In the genomic region with DNA sequence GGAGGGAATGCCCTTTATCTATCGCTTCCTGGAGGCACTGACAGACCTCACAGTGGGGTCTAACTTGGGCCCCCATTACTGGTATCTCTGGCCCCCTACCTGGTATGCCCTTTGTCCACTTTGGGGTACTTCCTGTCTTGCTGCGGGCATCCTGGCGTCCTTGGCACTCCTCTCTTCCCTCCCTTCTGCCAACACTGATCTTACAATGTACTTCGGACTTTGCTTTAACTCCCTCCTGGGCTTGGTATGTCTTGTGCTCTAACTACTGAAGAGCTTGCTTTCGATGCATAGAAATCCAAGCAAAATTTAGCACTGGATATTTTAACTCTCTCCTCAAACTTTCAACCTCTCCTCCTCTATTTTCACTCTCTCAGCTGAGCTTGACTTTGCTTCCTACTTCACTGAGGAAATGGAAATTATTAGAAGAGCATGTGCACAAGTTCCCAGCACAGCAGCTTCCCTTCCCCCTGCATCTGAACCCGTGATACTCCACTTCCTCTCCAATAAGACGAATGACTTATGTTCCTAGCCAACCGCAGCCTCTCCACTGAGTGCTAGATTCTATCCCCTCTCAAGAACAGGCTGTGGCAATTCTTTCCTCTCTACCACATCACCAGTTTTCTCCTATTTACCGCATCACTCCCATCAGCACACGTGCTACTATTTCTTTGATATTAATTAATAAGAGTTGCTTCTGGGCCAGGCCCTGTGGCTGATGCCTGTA, we compare ENCODE assay signal across 9 cellular contexts. TPM values are rescaled to one million over a fixed set of nuclear protein-coding genes. Genes with fewer than 3 reads are reported as not detected.
DNase-seq lines count a peak whose midpoint lies in the region; ATAC-seq, FAIRE-seq and TF ChIP-seq lines count a peak whose summit lies in the region.
"Had no signal": no experiment of that assay in that cellular context is flagged by ENCODE, and none has a peak within 500 bp of the region (broad histone marks: within the 10 kb centered on the region; RNA-seq: fewer than 3 reads in every experiment).

No MANE protein-coding gene starts in this region.

- ATAC-seq in heart left ventricle (peak; percentile 61 to 72 (median 68)), Right ventricle myocardium superior (ENCODE audit: poor library complexity) (no peak)

- H3K36me3 ChIP-seq in heart left ventricle (no peaks in the 10 kb centered on the region), uterus (no peaks in the 10 kb centered on the region)

- H3K27ac Mint-ChIP-seq in activated CD4-positive, alpha-beta T cell treated with anti-CD3 and anti-CD28 coated beads, Interleukin-2, amount 10 ng/mL, durations not matched to agents 24 days and 14 days: peak overlapping the region; percentile 83

- intact Hi-C loops in heart left ventricle (cut with DNase I) (loop anchor here in 3 of 10 donors (10.0 kb wide), 2 partner anchors 104 to 234 kb away; a partner anchor contains a TSS), Right ventricle myocardium superior (cut with DNase I) (no loop called here), uterus (cut with DNase I; ENCODE audit: low total_unique reads) (no loop called here)
- intact Hi-C loops in activated CD4-positive, alpha-beta T cell treated with anti-CD3 and anti-CD28 coated beads, Interleukin-2, amount 10 ng/mL, durations not matched to agents 24 days and 14 days (cut with micrococcal nuclease): loop anchor here (2.0 to 10.0 kb wide), 2 partner anchors 110 to 224 kb away; no protein-coding TSS in a partner anchor

- peaks cover 22% of the 10 kb centered on the region for H3K4me1 Mint-ChIP-seq in activated CD4-positive, alpha-beta T cell treated with anti-CD3 and anti-CD28 coated beads, Interleukin-2, amount 10 ng/mL, durations not matched to agents 24 days and 14 days

- H3K36me3 Mint-ChIP-seq in activated CD4-positive, alpha-beta T cell treated with anti-CD3 and anti-CD28 coated beads, Interleukin-2, amount 10 ng/mL, durations not matched to agents 24 days and 14 days (ENCODE audit: low read depth): no peaks in the 10 kb centered on the region

- H3K9me3 ChIP-seq in heart left ventricle (no peaks in the 10 kb centered on the region), uterus (no peaks in the 10 kb centered on the region)

- peaks cover 0 to 11% (median 0%) of the 10 kb centered on the region in 12 donors for H3K4me1 ChIP-seq in heart left ventricle
- no peaks in the 10 kb centered on the region for H3K4me1 ChIP-seq in uterus

- H3K9me3 Mint-ChIP-seq in activated CD4-positive, alpha-beta T cell treated with anti-CD3 and anti-CD28 coated beads, Interleukin-2, amount 10 ng/mL, durations not matched to agents 24 days and 14 days: no peaks in the 10 kb centered on the region

- H3K4me3 Mint-ChIP-seq in activated CD4-positive, alpha-beta T cell treated with anti-CD3 and anti-CD28 coated beads, Interleukin-2, amount 10 ng/mL, durations not matched to agents 24 days and 14 days: peak overlapping the region; percentile 40

- WGBS in heart left ventricle, 4 donors: 56 to 62% (median 58%) methylated on average over 10 of the region's 10 CpGs

- TF ChIP-seq CTCF in heart left ventricle (IDR thresholded peaks at IDR 0.05) (no peak), uterus (IDR thresholded peaks at IDR 0.05) (no peak)

- DNase-seq in heart left ventricle (peak in 3 of 5 donors; percentile 20 to 44 (median 39)), Right ventricle myocardium superior (no peak), left kidney (ENCODE audit: low read depth, low spot score) (peak; percentile 44), uterus (peak; percentile 43 to 48), DMS53 (lab: John Stamatoyannopoulos, UW) (no peak), H54 (ENCODE audit: insufficient read length, low spot score) (no peak), NCI-H524 (lab: John Stamatoyannopoulos, UW) (no peak)
- DNase-seq in activated CD4-positive, alpha-beta T cell treated with anti-CD3 and anti-CD28 coated beads, Interleukin-2, amount 10 ng/mL, durations not matched to agents 24 days and 14 days: peak; percentile 76

- H3K4me3 ChIP-seq in heart left ventricle: no peak overlapping the region
- H3K4me3 ChIP-seq in uterus: no peak overlapping the region

- peak overlapping the region in 6 of 12 donors; percentile 24 to 67 (median 46) for H3K27ac ChIP-seq in heart left ventricle
- peak overlapping the region; percentile 52 to 60 for H3K27ac ChIP-seq in uterus
- H3K27ac ChIP-seq: C4-2B had no signal

- FAIRE-seq in H54 (lab: Jason Lieb, UNC): no peak

- H3K27me3 ChIP-seq in heart left ventricle (peaks cover 0 to 35% (median 0%) of the 10 kb centered on the region in 9 donors), uterus (peaks cover 0 to 4% of the 10 kb centered on the region in 2 donors)

- no peaks in the 10 kb centered on the region for H3K27me3 Mint-ChIP-seq in activated CD4-positive, alpha-beta T cell treated with anti-CD3 and anti-CD28 coated beads, Interleukin-2, amount 10 ng/mL, durations not matched to agents 24 days and 14 days

- TF ChIP-seq POLR2A in heart left ventricle (IDR thresholded peaks at IDR 0.05) (no peak), uterus (IDR thresholded peaks at IDR 0.05) (no peak), H54 (IDR thresholded peaks at IDR 0.05; ENCODE audit: low read depth, low read length) (no peak)

RNA-seq across cellular contexts. Expression of a gene that starts 52.9 kb away (rescaled TPM):
- total RNA-seq in heart left ventricle (under 1 TPM in 1 of 9 donors, not detected in 8; 0.22 TPM), Right ventricle myocardium superior (not detected), uterus (1 to 10 TPM in 1 of 4 donors, not detected in 3; 1.2 TPM)
- not detected for polyA plus RNA-seq in heart left ventricle
- total RNA-seq in activated CD4-positive, alpha-beta T cell treated with anti-CD3 and anti-CD28 coated beads, Interleukin-2, amount 10 ng/mL, durations not matched to agents 24 days and 14 days: 0.09 TPM in 1 of 2 replicates, not detected in the other

Comparison
In these comparisons a context has a peak if more than half of its experiments do, and no peak if none do; other contexts are left out.
1. DNase-seq: peak in heart left ventricle (3 of 5), activated CD4-positive, alpha-beta T cell treated with anti-CD3 and anti-CD28 coated beads, Interleukin-2, amount 10 ng/mL, durations not matched to agents 24 days and 14 days (single experiment), left kidney (single experiment) and uterus (2 of 2); none in Right ventricle myocardium superior (single experiment), DMS53 (single experiment), H54 (single experiment) and NCI-H524 (0 of 2).